In genomic region chr9:33445389-33445881, GRCh38 we compare ENCODE assay signal across 11 cellular contexts. TPM values are rescaled to one million over a fixed set of nuclear protein-coding genes. Genes with fewer than 3 reads are reported as not detected.
DNase-seq lines count a peak whose midpoint lies in the region; ATAC-seq and TF ChIP-seq lines count a peak whose summit lies in the region.
"Had no signal": no experiment of that assay in that cellular context is flagged by ENCODE, and none has a peak within 500 bp of the region (broad histone marks: within the 10 kb centered on the region; RNA-seq: fewer than 3 reads in every experiment).

No MANE protein-coding gene starts in this region.

- H3K4me3 ChIP-seq in Jurkat, Clone E6-1 (ENCODE audit: low read length): peak overlapping the region; percentile 69
- peak overlapping the region in 7 of 8 donors; percentile 6 to 76 (median 56) for H3K4me3 ChIP-seq in spleen

- H3K27me3 Mint-ChIP-seq in CD14-positive monocyte (ENCODE audit: low read depth in 3 of 3): peaks cover 20 to 31% (median 21%) of the 10 kb centered on the region in 3 donors
- H3K27me3 Mint-ChIP-seq: IgD-negative memory B cell; stimulated activated naive CD8-positive, alpha-beta T cell treated with anti-CD3 and anti-CD28 coated beads, Interleukin-15, amount 100 ng/mL, for 72 hours had no signal

- DNase-seq in Jurkat, Clone E6-1 (ENCODE audit: low read depth, low spot score): no peak
- no peak for DNase-seq in foreskin keratinocyte
- no peak for DNase-seq in spleen
- no peak for DNase-seq in CD14-positive monocyte (ENCODE audit: low spot score)
- DNase-seq: NCI-H510A, T1000 had no signal

- WGBS in spleen, 5 donors: 70 to 81% (median 78%) methylated on average over 7 to 8 of the region's 8 CpGs

- ATAC-seq in foreskin keratinocyte (no peak), GM19035 (IDR thresholded peaks at IDR 0.05; ENCODE audit: unreplicated experiment) (no peak), GM19452 (IDR thresholded peaks at IDR 0.05; ENCODE audit: unreplicated experiment) (no peak)

- no peak overlapping the region for H3K27ac Mint-ChIP-seq in CD14-positive monocyte

- H3K27ac ChIP-seq in VCaP (peak overlapping the region; percentile 95), foreskin keratinocyte (no peak overlapping the region), spleen (peak overlapping the region; percentile 46 to 90 (median 86))

- no peaks in the 10 kb centered on the region for H3K36me3 Mint-ChIP-seq in CD14-positive monocyte

- H3K9me3 ChIP-seq in spleen: no peaks in the 10 kb centered on the region

- H3K4me1 ChIP-seq in foreskin keratinocyte: peaks cover 10% of the 10 kb centered on the region
- peaks cover 19 to 78% (median 53%) of the 10 kb centered on the region in 6 donors for H3K4me1 ChIP-seq in spleen

- intact Hi-C loops in spleen (cut with DNase I; ENCODE audit: low total_unique reads): no loop called here
- intact Hi-C loops in CD14-positive monocyte (cut with micrococcal nuclease): no loop called here

- H3K4me3 Mint-ChIP-seq in CD14-positive monocyte: no peak overlapping the region

- TF ChIP-seq POLR2A in spleen (IDR thresholded peaks at IDR 0.05): no peak

- no peaks in the 10 kb centered on the region for H3K27me3 ChIP-seq in foreskin keratinocyte
- peaks cover 0 to 24% (median 0%) of the 10 kb centered on the region in 7 donors for H3K27me3 ChIP-seq in spleen (replicated peaks in 1 of 7)

- H3K36me3 ChIP-seq in spleen: peaks cover 0 to 36% (median 11%) of the 10 kb centered on the region in 6 donors

- TF ChIP-seq CTCF in VCaP (conservative IDR thresholded peaks at IDR 0.05) (no peak), foreskin keratinocyte (conservative IDR thresholded peaks at IDR 0.05) (peak; percentile 1), spleen (IDR thresholded peaks at IDR 0.05 in 8 of 11, conservative IDR thresholded peaks at IDR 0.05 in 3 of 11) (no peak), CD14-positive monocyte (IDR thresholded peaks at IDR 0.05) (no peak)

- peaks cover 16% of the 10 kb centered on the region for H3K4me1 Mint-ChIP-seq in CD14-positive monocyte

- H3K9me3 Mint-ChIP-seq in CD14-positive monocyte: peaks cover 0 to 5% (median 0%) of the 10 kb centered on the region in 7 donors
- H3K9me3 Mint-ChIP-seq: IgD-negative memory B cell; stimulated activated naive CD8-positive, alpha-beta T cell treated with anti-CD3 and anti-CD28 coated beads, Interleukin-15, amount 100 ng/mL, for 72 hours had no signal

RNA-seq across cellular contexts. Expression of gene AQP3, which starts 2.0 kb away (rescaled TPM):
- polyA plus RNA-seq in Jurkat, Clone E6-1 (2012; ENCODE audit: insufficient read depth, insufficient read length): 29.0 TPM
- total RNA-seq in foreskin keratinocyte (129 and 173 TPM in 2 replicates), spleen (100 to 1,000 TPM in 5 of 7 donors, 10 to 100 TPM in 2; 44.2 to 251 (median 126) TPM)
- polyA plus RNA-seq in foreskin keratinocyte (138 and 192 TPM in 2 replicates), spleen (10 to 100 TPM in 1 of 3 donors, 1 to 10 TPM in 2; 5.0 to 51.4 (median 5.7) TPM), CD14-positive monocyte (under 1 TPM; 0.63 to 0.70 TPM)

RNA-seq across cellular contexts. Expression of gene NOL6, which starts 28.3 kb away (rescaled TPM):
- polyA plus RNA-seq in Jurkat, Clone E6-1 (2012; ENCODE audit: insufficient read depth, insufficient read length): 36.9 TPM
- total RNA-seq in foreskin keratinocyte (105 and 109 TPM in 2 replicates), spleen (10 to 100 TPM; 20.7 to 48.1 (median 28.4) TPM)
- polyA plus RNA-seq in foreskin keratinocyte (79.1 and 80.5 TPM in 2 replicates), spleen (10 to 100 TPM; 20.0 to 28.4 (median 24.6) TPM), CD14-positive monocyte (10 to 100 TPM in 1 of 2 donors, 1 to 10 TPM in 1; 4.6 to 10.1 TPM)

RNA-seq across cellular contexts. Expression of gene AQP7, which starts 43.1 kb away (rescaled TPM):
- not detected for polyA plus RNA-seq in Jurkat, Clone E6-1 (2012; ENCODE audit: insufficient read depth, insufficient read length)
- total RNA-seq in foreskin keratinocyte: not detected in 2 replicates
- not detected in 2 replicates for polyA plus RNA-seq in foreskin keratinocyte
- total RNA-seq in spleen: 1 to 10 TPM in 5 of 7 donors, under 1 TPM in 2; 0.64 to 3.2 (median 2.0) TPM
- 1 to 10 TPM in 1 of 3 donors, under 1 TPM in 2; 0.26 to 2.6 (median 0.35) TPM for polyA plus RNA-seq in spleen
- polyA plus RNA-seq in CD14-positive monocyte: not detected
- polyA plus RNA-seq: IgD-negative memory B cell had no signal
